In the genomic region with DNA sequence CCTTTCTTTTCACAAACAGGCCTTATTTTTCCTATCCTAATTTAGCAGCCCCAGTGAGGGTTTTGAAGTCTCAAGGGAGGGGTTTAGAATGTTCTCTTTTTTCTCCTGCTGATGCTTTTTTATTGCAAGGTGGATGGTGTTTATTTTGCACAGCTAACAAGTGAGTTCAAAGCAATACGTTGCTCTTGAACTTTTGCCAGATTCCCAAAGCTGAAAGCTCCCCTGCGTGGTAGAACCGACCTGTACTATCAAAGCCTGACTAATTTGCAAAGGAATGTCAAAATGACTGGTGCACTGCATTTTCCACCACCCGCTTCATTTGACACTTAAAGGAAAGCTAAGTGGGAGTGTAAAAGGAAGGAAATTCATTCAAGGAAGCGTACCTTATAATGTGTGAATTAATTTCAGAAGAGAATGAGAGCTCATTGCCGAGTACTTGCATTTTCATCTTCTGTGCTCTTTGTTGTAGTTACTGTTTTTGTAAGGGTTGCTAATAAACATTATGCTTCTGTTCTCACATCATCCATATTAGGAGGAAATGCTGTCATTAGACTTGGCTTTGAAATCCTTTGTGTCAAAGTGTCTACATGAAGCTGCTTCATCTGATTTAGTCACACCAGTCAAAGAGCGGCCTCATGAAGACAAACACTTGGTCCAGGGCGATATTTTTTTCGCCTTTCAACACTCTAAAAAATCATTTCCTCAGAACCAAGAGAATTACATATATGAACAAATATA, we compare ENCODE assay signal across 10 cellular contexts.
A peak's percentile ranks its signal among the peaks of the same experiment; 100 is the strongest.
DNase-seq lines count a peak whose midpoint lies in the region; ATAC-seq and TF ChIP-seq lines count a peak whose summit lies in the region.
"Had no signal": no experiment of that assay in that cellular context is flagged by ENCODE, and none has a peak within 500 bp of the region (broad histone marks: within the 10 kb centered on the region; RNA-seq: fewer than 3 reads in every experiment).

No MANE protein-coding gene starts in this region.

- H3K9me3 ChIP-seq in mesodermal cell (ENCODE audit: control insufficient read depth, low read length) (no peaks in the 10 kb centered on the region), testis (no peaks in the 10 kb centered on the region)

- intact Hi-C loops in testis (cut with DNase I; ENCODE audit: low total_unique reads) = no loop called here

- DNase-seq in astrocyte of the hippocampus (ENCODE audit: low read depth, low spot score) (peak; percentile 73), testis (no peak), NCI-H526 (lab: John Stamatoyannopoulos, UW) (no peak), NCI-H2171 (lab: John Stamatoyannopoulos, UW) (no peak)
- no peak for DNase-seq in activated naive CD4-positive, alpha-beta T cell (lab: John Stamatoyannopoulos, UW)
- DNase-seq: activated gamma-delta T cell treated with Interleukin-2 at 50 U/mL for 16 hours, NCI-H510A had no signal

- H3K36me3 ChIP-seq in mesodermal cell (ENCODE audit: control insufficient read depth, insufficient read depth, low read length) (no peaks in the 10 kb centered on the region), testis (ENCODE audit: low read depth, missing control alignments) (no peaks in the 10 kb centered on the region)

- TF ChIP-seq POLR2A in testis (IDR thresholded peaks at IDR 0.05) = no peak

- H3K27ac ChIP-seq in mesodermal cell (ENCODE audit: low read depth, low read length, severe bottlenecking) (peak overlapping the region; percentile 79), testis (no peak overlapping the region)

- WGBS in mesodermal cell (ENCODE audit: insufficient coverage in 2 of 2), 2 experiments = 53 to 62% methylated on average over 5 of the region's 9 CpGs
- WGBS in testis, 2 donors = 65 to 70% methylated on average over 9 of the region's 9 CpGs

- ATAC-seq in HG02938 (IDR thresholded peaks at IDR 0.05; ENCODE audit: unreplicated experiment) = peak; percentile 22

- H3K4me1 ChIP-seq in mesodermal cell (ENCODE audit: control insufficient read depth, insufficient read depth, low read length, poor library complexity, severe bottlenecking) = peaks cover 3% of the 10 kb centered on the region
- no peaks in the 10 kb centered on the region for H3K4me1 ChIP-seq in testis

- peak overlapping the region; percentile 30; the same call in 1 of the 2 replicates for H3K4me3 ChIP-seq in GM08714 (ENCODE audit: low read length)
- no peak overlapping the region for H3K4me3 ChIP-seq in mesodermal cell (ENCODE audit: extremely low read depth, insufficient read depth, low read length, poor library complexity, severe bottlenecking)
- H3K4me3 ChIP-seq in testis = no peak overlapping the region

- no peaks in the 10 kb centered on the region for H3K27me3 ChIP-seq in testis

- TF ChIP-seq CTCF in testis (IDR thresholded peaks at IDR 0.05) = no peak
